In genomic region chr11:122773781-122774266, GRCh38 we compare ENCODE assay signal across 22 cellular contexts.
"Had no signal": no experiment of that assay in that cellular context is flagged by ENCODE, and none has a peak within 500 bp of the region (broad histone marks: within the 10 kb centered on the region; RNA-seq: fewer than 3 reads in every experiment).

No MANE protein-coding gene starts in this region.

- H3K27me3 ChIP-seq: neural progenitor cell, testis, upper lobe of left lung had no signal

- H3K4me3 Mint-ChIP-seq: activated B cell treated with CpG ODN at 0.5 μM for 24 hours; activated CD4-positive, alpha-beta memory T cell treated with anti-CD3 and anti-CD28 coated beads for 36 hours; activated naive CD8-positive, alpha-beta T cell treated with anti-CD3 and anti-CD28 coated beads for 36 hours; neural progenitor cell; stimulated activated effector memory CD8-positive, alpha-beta T cell treated with anti-CD3 and anti-CD28 coated beads, Interleukin-12 subunit alpha, Interleukin-12 subunit beta, amount 100 ng/mL, for 72 hours had no signal

- H3K9ac ChIP-seq: neural progenitor cell had no signal

- H3K27me3 Mint-ChIP-seq: activated B cell treated with CpG ODN at 0.5 μM for 24 hours; activated naive CD8-positive, alpha-beta T cell treated with anti-CD3 and anti-CD28 coated beads for 36 hours; naive B cell had no signal

- H3K9me3 Mint-ChIP-seq: activated B cell treated with CpG ODN at 0.5 μM for 24 hours; activated CD4-positive, alpha-beta memory T cell treated with anti-CD3 and anti-CD28 coated beads for 36 hours; neural progenitor cell; stimulated activated effector memory CD8-positive, alpha-beta T cell treated with anti-CD3 and anti-CD28 coated beads, Interleukin-12 subunit alpha, Interleukin-12 subunit beta, amount 100 ng/mL, for 72 hours had no signal

- H3K4me1 ChIP-seq: gastroesophageal sphincter, neural progenitor cell, psoas muscle, stomach had no signal

- H3K4me2 ChIP-seq: neural progenitor cell had no signal

- H2AFZ ChIP-seq: neural progenitor cell had no signal

- H3K9me3 ChIP-seq: gastroesophageal sphincter, heart left ventricle, psoas muscle, stomach, testis, upper lobe of left lung had no signal

- ATAC-seq: gastroesophageal sphincter; heart left ventricle; left lobe of liver; psoas muscle; sciatic nerve; stimulated activated effector memory CD8-positive, alpha-beta T cell treated with anti-CD3 and anti-CD28 coated beads, Interleukin-12 subunit alpha, Interleukin-12 subunit beta, amount 100 ng/mL, for 72 hours had no signal

- H3K27ac Mint-ChIP-seq: activated B cell treated with CpG ODN at 0.5 μM for 24 hours; activated CD4-positive, alpha-beta memory T cell treated with anti-CD3 and anti-CD28 coated beads for 36 hours; activated naive CD8-positive, alpha-beta T cell treated with anti-CD3 and anti-CD28 coated beads for 36 hours; neural progenitor cell; stimulated activated effector memory CD8-positive, alpha-beta T cell treated with anti-CD3 and anti-CD28 coated beads, Interleukin-12 subunit alpha, Interleukin-12 subunit beta, amount 100 ng/mL, for 72 hours had no signal

- H3K4me3 ChIP-seq: gastroesophageal sphincter, neural progenitor cell, psoas muscle, smooth muscle cell, stomach, testis, upper lobe of left lung had no signal

- H3K36me3 ChIP-seq: gastroesophageal sphincter, heart left ventricle, neural progenitor cell, upper lobe of left lung had no signal

- FAIRE-seq: colon, kidney, TTC549 had no signal

- H3K27ac ChIP-seq: gastroesophageal sphincter, neural progenitor cell, psoas muscle, stomach, upper lobe of left lung had no signal

- H3K36me3 Mint-ChIP-seq: neural progenitor cell had no signal

- DNase-seq: activated B cell treated with CpG ODN at 0.5 μM for 24 hours; activated CD4-positive, alpha-beta memory T cell treated with anti-CD3 and anti-CD28 coated beads for 36 hours; activated CD4-positive, alpha-beta T cell treated with anti-CD3 and anti-CD28 coated beads for 4 hours; activated naive CD8-positive, alpha-beta T cell treated with anti-CD3 and anti-CD28 coated beads for 36 hours; activated T-cell treated with anti-CD3 and anti-CD28 coated beads for 4 hours; amniotic stem cell; heart left ventricle; kidney; naive B cell; psoas muscle; stimulated activated CD4-positive, alpha-beta T cell treated with anti-CD3 and anti-CD28 coated beads, Interleukin-4, amount 100 ng/mL, for 24 hours; stomach; testis; upper lobe of left lung had no signal

- H3K4me1 Mint-ChIP-seq: neural progenitor cell had no signal
